In the genomic region with DNA sequence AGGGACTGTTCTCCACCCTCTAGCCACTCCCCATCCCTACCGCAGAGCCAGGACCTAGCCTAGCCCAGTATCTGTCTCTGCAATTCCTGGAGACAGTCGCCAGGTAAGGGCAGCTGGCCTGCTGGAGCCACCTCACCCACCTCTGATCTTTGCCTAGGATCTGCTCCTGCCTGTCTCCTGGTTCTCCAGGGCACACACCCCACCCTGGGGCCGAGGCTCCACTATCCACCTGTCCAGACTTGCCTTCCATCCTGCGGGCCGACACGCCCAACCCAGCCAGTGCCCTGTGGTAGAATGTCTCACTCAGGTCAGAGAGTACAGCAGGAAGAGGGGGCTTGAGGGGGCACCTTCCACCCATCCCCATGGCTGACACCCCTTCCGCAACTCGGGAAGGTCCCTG, we compare ENCODE assay signal across 1 cellular context.
TF ChIP-seq lines count a peak whose summit lies in the region.

No MANE protein-coding gene starts in this region.

TF ChIP-seq in SK-N-SH treated with all-trans-retinoic acid at 6 μM for 48 hours, 23 proteins besides CTCF, POLR2A, EP300 and RAD21 (continued from another document):
- TF ChIP-seq, protein P1, sequence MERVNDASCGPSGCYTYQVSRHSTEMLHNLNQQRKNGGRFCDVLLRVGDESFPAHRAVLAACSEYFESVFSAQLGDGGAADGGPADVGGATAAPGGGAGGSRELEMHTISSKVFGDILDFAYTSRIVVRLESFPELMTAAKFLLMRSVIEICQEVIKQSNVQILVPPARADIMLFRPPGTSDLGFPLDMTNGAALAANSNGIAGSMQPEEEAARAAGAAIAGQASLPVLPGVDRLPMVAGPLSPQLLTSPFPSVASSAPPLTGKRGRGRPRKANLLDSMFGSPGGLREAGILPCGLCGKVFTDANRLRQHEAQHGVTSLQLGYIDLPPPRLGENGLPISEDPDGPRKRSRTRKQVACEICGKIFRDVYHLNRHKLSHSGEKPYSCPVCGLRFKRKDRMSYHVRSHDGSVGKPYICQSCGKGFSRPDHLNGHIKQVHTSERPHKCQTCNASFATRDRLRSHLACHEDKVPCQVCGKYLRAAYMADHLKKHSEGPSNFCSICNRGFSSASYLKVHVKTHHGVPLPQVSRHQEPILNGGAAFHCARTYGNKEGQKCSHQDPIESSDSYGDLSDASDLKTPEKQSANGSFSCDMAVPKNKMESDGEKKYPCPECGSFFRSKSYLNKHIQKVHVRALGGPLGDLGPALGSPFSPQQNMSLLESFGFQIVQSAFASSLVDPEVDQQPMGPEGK (CRISPR knock-in tag; IDR thresholded peaks at IDR 0.05; ENCODE audit: borderline replicate concordance), result no peak
- no peak for TF ChIP-seq ZNF70 (CRISPR knock-in tag; IDR thresholded peaks at IDR 0.05)
- TF ChIP-seq PPARA (CRISPR knock-in tag; IDR thresholded peaks at IDR 0.05; ENCODE audit: borderline replicate concordance), result no peak
- TF ChIP-seq ZFP3 (CRISPR knock-in tag; IDR thresholded peaks at IDR 0.05), result no peak
- TF ChIP-seq CSDC2 (CRISPR knock-in tag; IDR thresholded peaks at IDR 0.05), result no peak
- no peak for TF ChIP-seq TCF4 (CRISPR knock-in tag; IDR thresholded peaks at IDR 0.05; ENCODE audit: borderline replicate concordance)
- no peak for TF ChIP-seq TOX (CRISPR knock-in tag; IDR thresholded peaks at IDR 0.05; ENCODE audit: borderline replicate concordance)
- TF ChIP-seq ZNF8 (CRISPR knock-in tag; IDR thresholded peaks at IDR 0.05), result no peak
- TF ChIP-seq RARB (CRISPR knock-in tag; IDR thresholded peaks at IDR 0.05), result no peak
- no peak for TF ChIP-seq ESRRG (CRISPR knock-in tag; IDR thresholded peaks at IDR 0.05)
- TF ChIP-seq, protein P2, sequence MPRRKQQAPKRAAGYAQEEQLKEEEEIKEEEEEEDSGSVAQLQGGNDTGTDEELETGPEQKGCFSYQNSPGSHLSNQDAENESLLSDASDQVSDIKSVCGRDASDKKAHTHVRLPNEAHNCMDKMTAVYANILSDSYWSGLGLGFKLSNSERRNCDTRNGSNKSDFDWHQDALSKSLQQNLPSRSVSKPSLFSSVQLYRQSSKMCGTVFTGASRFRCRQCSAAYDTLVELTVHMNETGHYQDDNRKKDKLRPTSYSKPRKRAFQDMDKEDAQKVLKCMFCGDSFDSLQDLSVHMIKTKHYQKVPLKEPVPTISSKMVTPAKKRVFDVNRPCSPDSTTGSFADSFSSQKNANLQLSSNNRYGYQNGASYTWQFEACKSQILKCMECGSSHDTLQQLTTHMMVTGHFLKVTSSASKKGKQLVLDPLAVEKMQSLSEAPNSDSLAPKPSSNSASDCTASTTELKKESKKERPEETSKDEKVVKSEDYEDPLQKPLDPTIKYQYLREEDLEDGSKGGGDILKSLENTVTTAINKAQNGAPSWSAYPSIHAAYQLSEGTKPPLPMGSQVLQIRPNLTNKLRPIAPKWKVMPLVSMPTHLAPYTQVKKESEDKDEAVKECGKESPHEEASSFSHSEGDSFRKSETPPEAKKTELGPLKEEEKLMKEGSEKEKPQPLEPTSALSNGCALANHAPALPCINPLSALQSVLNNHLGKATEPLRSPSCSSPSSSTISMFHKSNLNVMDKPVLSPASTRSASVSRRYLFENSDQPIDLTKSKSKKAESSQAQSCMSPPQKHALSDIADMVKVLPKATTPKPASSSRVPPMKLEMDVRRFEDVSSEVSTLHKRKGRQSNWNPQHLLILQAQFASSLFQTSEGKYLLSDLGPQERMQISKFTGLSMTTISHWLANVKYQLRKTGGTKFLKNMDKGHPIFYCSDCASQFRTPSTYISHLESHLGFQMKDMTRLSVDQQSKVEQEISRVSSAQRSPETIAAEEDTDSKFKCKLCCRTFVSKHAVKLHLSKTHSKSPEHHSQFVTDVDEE (CRISPR knock-in tag; IDR thresholded peaks at IDR 0.05), result no peak
TF ChIP-seq in SK-N-SH treated with all-trans-retinoic acid at 6 μM for 48 hours: peak in this region for 0.
